ENCODE assay signal across 8 cellular contexts in the genomic region with DNA sequence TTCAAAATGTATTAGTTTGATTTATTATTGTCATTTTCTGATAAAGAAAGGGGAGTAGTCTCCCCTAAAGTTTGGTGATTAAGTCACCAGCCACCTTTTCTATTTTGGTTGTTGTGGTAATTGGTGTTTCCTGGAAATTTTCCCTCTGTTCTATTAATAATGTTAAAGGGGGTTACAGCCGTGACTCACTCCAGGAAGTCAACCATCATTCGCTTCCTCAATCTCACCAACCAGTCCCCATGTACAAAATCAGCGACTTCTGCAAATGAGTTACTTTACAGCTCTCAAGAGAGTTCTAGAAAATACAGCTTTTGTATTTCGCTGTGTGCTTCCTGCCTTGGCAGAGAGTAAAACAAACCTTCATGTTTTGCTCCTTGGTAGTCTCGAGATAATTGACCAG.
A peak's percentile ranks its signal among the peaks of the same experiment; 100 is the strongest.
DNase-seq lines count a peak whose midpoint lies in the region; ATAC-seq and TF ChIP-seq lines count a peak whose summit lies in the region.

No MANE protein-coding gene starts in this region.

- peaks cover 23% of the 10 kb centered on the region for H3K36me3 Mint-ChIP-seq in activated B cell treated with CpG ODN at 0.5 μM for 24 hours (ENCODE audit: low read depth)

- TF ChIP-seq POLR2A in prostate gland (IDR thresholded peaks at IDR 0.05) = no peak

- TF ChIP-seq CTCF in activated B cell treated with CpG ODN at 0.5 μM for 24 hours (IDR thresholded peaks at IDR 0.05) = no peak
- no peak for TF ChIP-seq CTCF in left lung (IDR thresholded peaks at IDR 0.05)
- no peak for TF ChIP-seq CTCF in prostate gland (IDR thresholded peaks at IDR 0.05)

- H3K4me1 Mint-ChIP-seq in activated B cell treated with CpG ODN at 0.5 μM for 24 hours = peaks cover 95% of the 10 kb centered on the region

- H3K4me1 ChIP-seq in left lung = peaks cover 0 to 44% of the 10 kb centered on the region in 2 donors
- H3K4me1 ChIP-seq in prostate gland (replicated peaks) = no peaks in the 10 kb centered on the region

- H3K36me3 ChIP-seq in left lung (no peaks in the 10 kb centered on the region), prostate gland (no peaks in the 10 kb centered on the region)

- POLR2A ChIA-PET in activated B cell treated with CpG ODN at 0.5 μM for 24 hours (lab: Charles Lee) = interaction anchor here (0.5 to 3.2 kb wide), 33 partner anchors 8 to 699 kb away, joined by 3 to 27 read pairs (median 5); partner anchors contain the start of gene BCL6

- no peaks in the 10 kb centered on the region for H3K9me3 ChIP-seq in left lung
- H3K9me3 ChIP-seq in prostate gland = no peaks in the 10 kb centered on the region

- DNase-seq in A172 (ENCODE audit: low spot score) = peak; percentile 68
- DNase-seq in activated B cell treated with CpG ODN at 0.5 μM for 24 hours = no peak
- DNase-seq in left lung = no peak
- DNase-seq in cerebellum (ENCODE audit: low spot score) = no peak
- DNase-seq in prostate gland (ENCODE audit: low spot score) = no peak
- DNase-seq in superior temporal gyrus (ENCODE audit: extremely low spot score) = no peak

- H3K27me3 ChIP-seq in left lung (no peaks in the 10 kb centered on the region), prostate gland (replicated peaks; ENCODE audit: insufficient read depth) (no peaks in the 10 kb centered on the region)

- no peaks in the 10 kb centered on the region for H3K27me3 Mint-ChIP-seq in activated B cell treated with CpG ODN at 0.5 μM for 24 hours

- peak overlapping the region; percentile 53 to 88 for H3K27ac ChIP-seq in left lung
- no peak overlapping the region for H3K27ac ChIP-seq in prostate gland

- H3K9me3 Mint-ChIP-seq in activated B cell treated with CpG ODN at 0.5 μM for 24 hours = peaks cover 5% of the 10 kb centered on the region

- peak overlapping the region; percentile 88 for H3K27ac Mint-ChIP-seq in activated B cell treated with CpG ODN at 0.5 μM for 24 hours

- 76% methylated on average over 5 of the region's 5 CpGs for WGBS in prostate gland

- intact Hi-C loops in activated B cell treated with CpG ODN at 0.5 μM for 24 hours (cut with micrococcal nuclease) (loop anchor here (1.0 to 5.0 kb wide), 15 partner anchors 14 to 696 kb away; partner anchors contain the start of gene LPP), left lung (cut with DNase I) (no loop called here), prostate gland (cut with DNase I) (no loop called here)

- peak overlapping the region; percentile 52 for H3K4me3 Mint-ChIP-seq in activated B cell treated with CpG ODN at 0.5 μM for 24 hours

- H3K4me3 ChIP-seq in left lung = no peak overlapping the region
- H3K4me3 ChIP-seq in prostate gland = no peak overlapping the region

- CTCF ChIA-PET in activated B cell treated with CpG ODN at 0.5 μM for 24 hours (lab: Charles Lee) = interaction anchor here (0.6 to 2.3 kb wide), 5 partner anchors 17 to 699 kb away, joined by 3 to 9 read pairs (median 4); no protein-coding TSS in a partner anchor

- ATAC-seq in GM19324 (IDR thresholded peaks at IDR 0.05; ENCODE audit: low FRiP score, unreplicated experiment) (peak; percentile 76), HG03280 (IDR thresholded peaks at IDR 0.05; ENCODE audit: unreplicated experiment) (peak; percentile 59), activated B cell treated with CpG ODN at 0.5 μM for 24 hours (ENCODE audit: low read depth) (peak; percentile 85), left lung (peak; percentile 86)

Comparison
In these comparisons a context has a peak if more than half of its experiments do, and no peak if none do; other contexts are left out.
1. H3K27ac ChIP-seq: peak in left lung (2 of 2); none in prostate gland (0 of 2).
2. Peak in every context shown above with its lines, with median percentiles within 50 percentile points of each other: ATAC-seq.